8 cellular contexts compared by ENCODE assay signal in the genomic region with DNA sequence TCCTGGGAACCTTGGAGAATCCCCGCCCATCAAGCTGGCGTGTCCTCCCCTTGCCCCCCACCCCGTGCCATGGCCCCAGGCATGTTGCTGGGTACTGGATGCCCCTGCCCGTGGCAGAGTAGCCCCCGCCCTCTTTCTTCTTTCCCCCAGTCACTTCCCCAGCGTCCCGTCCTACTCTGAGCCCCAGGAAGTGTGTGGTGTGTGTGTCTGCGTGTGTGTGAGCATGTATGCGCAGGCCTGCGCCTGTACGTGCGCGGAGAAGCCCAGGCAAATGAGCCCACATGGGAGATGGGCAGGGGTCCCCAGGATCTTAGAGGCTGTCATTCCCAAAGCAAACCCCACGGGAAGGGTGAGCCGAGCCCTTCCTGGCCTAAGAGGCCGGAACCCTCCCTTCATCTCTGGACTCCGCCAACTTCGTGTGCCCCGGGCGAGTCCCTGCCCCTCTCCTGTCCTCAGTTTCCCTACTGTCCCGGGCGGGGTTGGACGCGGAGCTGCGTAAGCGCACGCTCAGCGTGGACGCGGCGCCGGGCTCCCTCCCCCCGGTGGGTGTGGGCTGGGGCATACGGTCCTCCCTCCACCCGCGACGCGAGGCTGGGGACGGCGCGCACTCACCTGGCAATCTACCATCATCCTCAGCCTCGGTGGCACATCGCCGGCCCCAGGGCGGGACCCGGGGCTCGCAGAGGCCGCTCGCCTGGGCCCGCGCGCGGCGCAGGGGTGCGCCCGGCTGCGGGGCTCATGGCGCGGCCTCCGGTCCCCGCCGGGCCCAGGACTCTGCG. TPM values are rescaled to one million over a fixed set of nuclear protein-coding genes. Genes with fewer than 3 reads are reported as not detected.
DNase-seq lines count a peak whose midpoint lies in the region; ATAC-seq, FAIRE-seq and TF ChIP-seq lines count a peak whose summit lies in the region.

No MANE protein-coding gene starts in this region.

- TF ChIP-seq CTCF in kidney (IDR thresholded peaks at IDR 0.05; ENCODE audit: borderline replicate concordance, extremely low read depth, insufficient read depth) = no peak

- no peak for TF ChIP-seq POLR2A in GM18505 (IDR thresholded peaks at IDR 0.05; ENCODE audit: borderline replicate concordance, extremely low read depth, insufficient read depth, insufficient read length)

- intact Hi-C loops in kidney (cut with DNase I) = no loop called here

- H3K4me1 ChIP-seq in kidney (ENCODE audit: control insufficient read depth in 1 of 2, insufficient read depth in 1 of 2, low read depth in 1 of 2, low read length in 2 of 2) = peaks cover 15 to 19% of the 10 kb centered on the region in 2 donors

- peak overlapping the region; percentile 55 to 77 for H3K4me3 ChIP-seq in kidney (ENCODE audit: low read length in 2 of 2)

- H3K27ac ChIP-seq in kidney (ENCODE audit: low read depth in 2 of 2, low read length in 2 of 2) = peak overlapping the region; percentile 18 to 51

- FAIRE-seq in kidney (lab: Jason Lieb, UNC) = no peak

- peak; percentile 85 for DNase-seq in DMS53 (lab: John Stamatoyannopoulos, UW)
- peak in 50 of 76 experiments; percentile 13 to 72 (median 50) for DNase-seq in HUDEP-2 (lab: John Stamatoyannopoulos, UW; ENCODE audit: unreplicated experiment in 76 of 76)
- peak; percentile 67 for DNase-seq in T-helper 22 cell (ENCODE audit: low read depth)
- peak; percentile 75 to 79 for DNase-seq in T47D (ENCODE audit: low read depth in 1 of 2, low spot score in 1 of 2)
- DNase-seq in kidney = peak; percentile 91
- peak; percentile 61 for DNase-seq in stimulated activated CD4-positive, alpha-beta T cell treated with anti-CD3 and anti-CD28 coated beads, Interleukin-4, amount 100 ng/mL, for 24 hours

- in situ Hi-C loops in T47D (cut with HindIII; ENCODE audit: low pct_unique_long_range_greater_than_20kb, low sequenced_read_pairs) = no loop called here

- peak overlapping the region; percentile 77 to 93 for H3K9ac ChIP-seq in kidney (ENCODE audit: low read length in 2 of 2)

- no peaks in the 10 kb centered on the region for H3K9me3 ChIP-seq in kidney (ENCODE audit: control insufficient read depth in 1 of 2, low read length in 2 of 2)

- ATAC-seq in GM21360 (IDR thresholded peaks at IDR 0.05; ENCODE audit: unreplicated experiment) (peak; percentile 2), GM18505 (IDR thresholded peaks at IDR 0.05; ENCODE audit: unreplicated experiment) (no peak)

- H3K36me3 ChIP-seq in kidney (ENCODE audit: control insufficient read depth in 1 of 2, insufficient read depth in 2 of 2, low read length in 2 of 2) = no peaks in the 10 kb centered on the region

RNA-seq across cellular contexts. Expression of gene GBGT1, which starts 15.2 kb away (rescaled TPM):
- total RNA-seq in kidney = 21.6 TPM
- 7.9 TPM for polyA plus RNA-seq in kidney (ENCODE audit: insufficient read depth, low read depth, low replicate concordance)

RNA-seq across cellular contexts. Expression of gene RALGDS, which starts 27.5 kb away (rescaled TPM):
- 43.3 TPM for total RNA-seq in kidney
- 13.0 TPM for polyA plus RNA-seq in kidney (ENCODE audit: insufficient read depth, low read depth, low replicate concordance)
